In the genomic region with DNA sequence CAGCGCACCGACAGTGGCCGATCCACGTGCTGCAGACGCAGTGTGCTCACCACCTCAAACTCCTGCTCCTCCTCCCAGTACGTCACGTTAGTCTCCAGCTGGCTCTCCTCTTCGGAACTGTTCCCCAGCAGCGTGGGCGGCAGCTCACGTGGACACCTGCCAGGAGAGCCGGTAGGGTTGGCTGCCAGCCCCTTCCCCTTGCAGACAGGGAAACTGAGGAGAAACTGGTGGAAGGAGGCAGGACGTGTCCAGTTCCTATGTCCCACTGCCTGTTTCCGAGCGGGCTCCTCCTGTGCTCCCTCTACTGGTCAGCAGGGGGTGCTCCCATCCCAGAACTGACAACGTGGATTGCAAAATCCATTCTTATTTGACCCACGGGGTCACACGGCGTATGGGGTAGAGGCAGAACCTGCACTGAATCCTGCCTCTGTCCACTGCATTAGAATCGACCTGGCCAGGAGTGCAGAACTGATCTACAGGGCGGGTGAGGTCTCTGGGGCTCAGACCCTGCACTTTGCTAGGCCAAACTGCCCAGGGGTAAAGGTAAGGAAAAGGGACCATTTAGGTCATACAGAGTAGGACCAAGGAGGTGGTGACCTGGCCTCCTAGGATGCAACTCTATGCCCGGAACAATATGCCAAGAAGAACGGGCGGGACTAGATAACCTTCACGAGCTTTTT, we compare ENCODE assay signal across 7 cellular contexts. TPM values are rescaled to one million over a fixed set of nuclear protein-coding genes. Genes with fewer than 3 reads are reported as not detected.
DNase-seq lines count a peak whose midpoint lies in the region; ATAC-seq and TF ChIP-seq lines count a peak whose summit lies in the region.

No MANE protein-coding gene starts in this region.

- H3K27me3 ChIP-seq in PC-3 (ENCODE audit: low read length) (no peaks in the 10 kb centered on the region), parathyroid adenoma (ENCODE audit: control insufficient read depth, insufficient read depth, low read length) (no peaks in the 10 kb centered on the region), vagina (no peaks in the 10 kb centered on the region)

- H3K4me2 ChIP-seq in PC-3 (ENCODE audit: low read length): peak overlapping the region; percentile 84
- peak overlapping the region; percentile 44 for H3K4me2 ChIP-seq in parathyroid adenoma (ENCODE audit: low read length)

- in situ Hi-C loops in G401 (cut with HindIII; ENCODE audit: low sequenced_read_pairs): no loop called here

- H3K9ac ChIP-seq in PC-3 (ENCODE audit: low read length) (peak overlapping the region; percentile 41), parathyroid adenoma (no peak overlapping the region)

- H4K20me1 ChIP-seq in PC-3 (ENCODE audit: low read length): no peaks in the 10 kb centered on the region

- H3K9me2 ChIP-seq in PC-3 (replicated peaks; ENCODE audit: low read length): no peaks in the 10 kb centered on the region

- no TSS peak for BruUV-seq in PC-3 (replicated peaks; lab: Mats Ljungman, UMichigan)

- POLR2A ChIA-PET in PC-3 (lab: Charles Lee; ENCODE audit: unreplicated experiment): no interaction called here

- H3K27ac ChIP-seq in PC-3 (ENCODE audit: low read length) (no peak overlapping the region), parathyroid adenoma (no peak overlapping the region), vagina (peak overlapping the region; percentile 83)

- H3F3A ChIP-seq in PC-3 (ENCODE audit: low read length, unreplicated experiment): no peaks in the 10 kb centered on the region

- intact Hi-C loops in PC-3 (cut with micrococcal nuclease) (loop anchor here (1.0 to 10.0 kb wide), 3 partner anchors 88 to 305 kb away; no protein-coding TSS in a partner anchor), vagina (cut with DNase I) (loop anchor here (5.0 kb wide), 2 partner anchors 87 to 1273 kb away; no protein-coding TSS in a partner anchor)

- H3K4me3 ChIP-seq in PC-3 (ENCODE audit: low read length) (peak overlapping the region; percentile 59), parathyroid adenoma (ENCODE audit: low read depth, low read length) (no peak overlapping the region), vagina (no peak overlapping the region)

- DNase-seq in G401 (ENCODE audit: low spot score) (peak; percentile 71), PC-3 (peak; percentile 88), germinal center (ENCODE audit: low spot score) (peak; percentile 74), vagina (ENCODE audit: extremely low spot score in 2 of 2) (no peak)
- DNase-seq in activated gamma-delta T cell treated with anti-CD3 and anti-CD28 coated beads, Interleukin-2, amount 50 U/mL, for 16 hours (ENCODE audit: low read depth): peak; percentile 11

- no peak for TF ChIP-seq POLR2A in vagina (IDR thresholded peaks at IDR 0.05)

- H2AFZ ChIP-seq in PC-3 (ENCODE audit: low read length): peak overlapping the region; percentile 93
- peak overlapping the region; percentile 90 for H2AFZ ChIP-seq in parathyroid adenoma

- TF ChIP-seq CTCF in PC-3 (conservative IDR thresholded peaks at IDR 0.05; ENCODE audit: low read depth, low read length) (peak; percentile 99), parathyroid adenoma (IDR thresholded peaks at IDR 0.05) (peak; percentile 91), vagina (IDR thresholded peaks at IDR 0.05) (peak; percentile 76 to 93 (median 82))

- no peaks in the 10 kb centered on the region for H3K36me3 ChIP-seq in PC-3 (ENCODE audit: low read depth, low read length)
- H3K36me3 ChIP-seq in parathyroid adenoma (ENCODE audit: control insufficient read depth, insufficient read depth, low read length): no peaks in the 10 kb centered on the region
- peaks cover 0 to 43% of the 10 kb centered on the region in 2 donors for H3K36me3 ChIP-seq in vagina

- CTCF ChIA-PET in PC-3 (lab: Charles Lee): interaction anchor here (0.6 to 1.1 kb wide), 2 partner anchors 89 to 187 kb away, joined by 3 to 7 read pairs; no protein-coding TSS in a partner anchor

- ATAC-seq in HG02678 (IDR thresholded peaks at IDR 0.05; ENCODE audit: unreplicated experiment) (peak; percentile 53), PC-3 (peak; percentile 89)

- H3K9me3 ChIP-seq in PC-3 (ENCODE audit: low read length): no peaks in the 10 kb centered on the region
- H3K9me3 ChIP-seq in parathyroid adenoma (ENCODE audit: control insufficient read depth, low read length): no peaks in the 10 kb centered on the region
- H3K9me3 ChIP-seq in vagina: no peaks in the 10 kb centered on the region

- H3K79me2 ChIP-seq in PC-3 (ENCODE audit: low read length) (no peaks in the 10 kb centered on the region), parathyroid adenoma (no peaks in the 10 kb centered on the region)

- H3K4me1 ChIP-seq in PC-3 (ENCODE audit: insufficient read depth, low read length): peaks cover 6% of the 10 kb centered on the region; the same call in 1 of the 2 replicates
- peaks cover 5% of the 10 kb centered on the region for H3K4me1 ChIP-seq in parathyroid adenoma
- H3K4me1 ChIP-seq in vagina: peaks cover 47% of the 10 kb centered on the region

RNA-seq across cellular contexts. Expression of a gene that starts 25.7 kb away (rescaled TPM):
- 21.0 and 31.1 TPM in 2 replicates for total RNA-seq in G401 (2014; rRNA removed; shearing (Covaris generic))
- total RNA-seq in PC-3 (2014; rRNA removed) (0.12 and 0.66 TPM in 2 replicates), vagina (173 TPM)

RNA-seq across cellular contexts. Expression of a gene that starts 36.6 kb away (rescaled TPM):
- total RNA-seq in G401 (2014; rRNA removed; shearing (Covaris generic)): not detected in 2 replicates
- not detected in 2 replicates for total RNA-seq in PC-3 (2014; rRNA removed)
- not detected for total RNA-seq in vagina

RNA-seq across cellular contexts. Expression of a gene that starts 43.6 kb away (rescaled TPM):
- 0.43 and 1.1 TPM in 2 replicates for total RNA-seq in G401 (2014; rRNA removed; shearing (Covaris generic))
- total RNA-seq in PC-3 (2014; rRNA removed) (not detected in 2 replicates), vagina (21.4 TPM)

RNA-seq across cellular contexts. Expression of a gene that starts 59.9 kb away (rescaled TPM):
- total RNA-seq in G401 (2014; rRNA removed; shearing (Covaris generic)): not detected in 2 replicates
- total RNA-seq in PC-3 (2014; rRNA removed): 0.29 and 0.35 TPM in 2 replicates
- total RNA-seq in vagina: 0.25 TPM

Comparison
In these comparisons a context has a peak if more than half of its experiments do, and no peak if none do; other contexts are left out.
1. DNase-seq: peak in G401 (single experiment), PC-3 (single experiment), activated gamma-delta T cell treated with anti-CD3 and anti-CD28 coated beads, Interleukin-2, amount 50 U/mL, for 16 hours (single experiment) and germinal center (single experiment); none in vagina (0 of 2).
2. RNA of a gene that starts 25.7 kb away (total RNA-seq): 173 TPM in vagina (single experiment) and 21.0 to 31.1 TPM in G401; 0.12 to 0.66 TPM in PC-3; every median in the first group is over 10 times any median in the second.
3. RNA of a gene that starts 43.6 kb away (total RNA-seq): 21.4 TPM in vagina (single experiment); 0.43 to 1.1 TPM in G401 and not detected in PC-3; every median in the first group is over 10 times any median in the second.
4. Peak in every context shown above with its lines, with median percentiles within 50 percentile points of each other: CTCF ChIP-seq.